ENCODE assay signal across 11 cellular contexts in the genomic region with DNA sequence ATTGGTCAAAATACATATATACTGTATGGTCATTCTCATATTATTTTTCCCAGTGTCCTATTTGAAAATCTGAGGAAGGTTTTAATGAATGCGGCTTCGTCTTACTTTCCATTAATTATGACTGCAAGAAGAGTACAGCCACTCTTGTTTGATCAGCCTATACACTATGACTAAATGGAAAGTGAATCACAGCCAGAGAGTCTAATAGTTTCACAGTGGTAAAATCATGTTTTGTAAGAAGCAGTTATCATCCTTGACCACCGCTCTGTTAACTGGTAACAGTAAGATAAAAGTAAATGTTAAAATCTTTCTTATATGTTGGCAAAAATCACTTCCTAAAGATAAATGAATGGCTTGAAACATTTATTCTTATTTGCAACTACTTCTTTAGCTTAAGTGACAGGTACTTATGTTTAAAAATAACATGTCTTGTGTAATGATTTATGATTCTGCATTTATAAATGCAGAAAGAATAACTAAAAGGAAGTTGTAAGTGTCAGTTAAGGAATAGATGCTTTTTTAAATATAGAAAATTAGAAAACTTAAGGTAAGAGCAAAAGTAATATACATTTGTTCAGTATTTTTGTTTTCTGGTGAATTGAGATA. TPM values are rescaled to one million over a fixed set of nuclear protein-coding genes. Genes with fewer than 3 reads are reported as not detected.
A peak's percentile ranks its signal among the peaks of the same experiment; 100 is the strongest.
DNase-seq lines count a peak whose midpoint lies in the region; ATAC-seq and TF ChIP-seq lines count a peak whose summit lies in the region.
"Had no signal": no experiment of that assay in that cellular context is flagged by ENCODE, and none has a peak within 500 bp of the region (broad histone marks: within the 10 kb centered on the region; RNA-seq: fewer than 3 reads in every experiment).

No MANE protein-coding gene starts in this region.

- peak overlapping the region; percentile 53 to 88; a peak in 3 of 4 replicates for H3K27ac ChIP-seq in SK-N-SH (ENCODE audit: low read depth in 2 of 2, low read length in 1 of 2)
- H3K27ac ChIP-seq: parathyroid adenoma had no signal

- H3K4me2 ChIP-seq in SK-N-SH: peak overlapping the region; percentile 36

- peaks cover 0 to 55% of the 10 kb centered on the region in 2 experiments; a peak in 2 of 4 replicates for H3K4me1 ChIP-seq in SK-N-SH (ENCODE audit: control insufficient read depth in 1 of 2, insufficient read depth in 2 of 2, low read depth in 1 of 2, low read length in 1 of 2)

- CTCF ChIA-PET in SK-N-SH (lab: Yijun Ruan, JAX): interaction anchor here (1.1 kb wide), 1 partner anchor 10 kb away, joined by 3 read pairs; no protein-coding TSS in a partner anchor

- WGBS in SK-N-SH (ENCODE audit: low lambda C conversion rate): 24% methylated on average over 3 of the region's 3 CpGs

- no peaks in the 10 kb centered on the region for H3K36me3 ChIP-seq in SK-N-SH (replicated peaks in 1 of 2; ENCODE audit: control insufficient read depth in 1 of 2, insufficient read depth in 2 of 2, low read length in 1 of 2)

- peaks cover 16 to 44% (median 29%) of the 10 kb centered on the region in 4 donors for H3K4me1 Mint-ChIP-seq in naive thymus-derived CD8-positive, alpha-beta T cell
- peaks cover 22% of the 10 kb centered on the region for H3K4me1 Mint-ChIP-seq in endothelial cell (ENCODE audit: unreplicated experiment)

- DNase-seq in SK-N-SH: no peak
- DNase-seq in myocyte (ENCODE audit: low read depth): peak; percentile 51
- DNase-seq in anterior cingulate cortex (lab: John Stamatoyannopoulos, UW): no peak
- no peak for DNase-seq in central memory CD4-positive, alpha-beta T cell
- no peak for DNase-seq in naive thymus-derived CD8-positive, alpha-beta T cell
- DNase-seq in endothelial cell (ENCODE audit: low spot score): no peak
- DNase-seq: activated CD4-positive, alpha-beta T cell treated with anti-CD3 and anti-CD28 coated beads for 1 hour; NCI-H187 treated with DMSO at 0.1 percent for 48 hours had no signal

- TF ChIP-seq CTCF in SK-N-SH (IDR thresholded peaks at IDR 0.05) (no peak), endothelial cell (IDR thresholded peaks at IDR 0.05; ENCODE audit: unreplicated experiment) (no peak)

- no peaks in the 10 kb centered on the region for H3K36me3 Mint-ChIP-seq in naive thymus-derived CD8-positive, alpha-beta T cell
- H3K36me3 Mint-ChIP-seq in endothelial cell (ENCODE audit: low read depth, unreplicated experiment): peaks cover 6% of the 10 kb centered on the region

- TF ChIP-seq EP300 in SK-N-SH (IDR thresholded peaks at IDR 0.05; ENCODE audit: borderline replicate concordance in 1 of 2, low read depth in 1 of 2, low read length in 1 of 2): no peak

- no peaks in the 10 kb centered on the region for H3K27me3 Mint-ChIP-seq in naive thymus-derived CD8-positive, alpha-beta T cell
- no peaks in the 10 kb centered on the region for H3K27me3 Mint-ChIP-seq in endothelial cell (ENCODE audit: unreplicated experiment)

- peaks cover 31% of the 10 kb centered on the region for H3F3A ChIP-seq in SK-N-SH (replicated peaks; ENCODE audit: insufficient read depth)

- POLR2A ChIA-PET in SK-N-SH (lab: Yijun Ruan, JAX): no interaction called here
- POLR2A ChIA-PET in naive thymus-derived CD8-positive, alpha-beta T cell (lab: Charles Lee): no interaction called here

- no peaks in the 10 kb centered on the region for H3K27me3 ChIP-seq in SK-N-SH (ENCODE audit: insufficient read depth)

- TF ChIP-seq RAD21 in SK-N-SH (IDR thresholded peaks at IDR 0.05; ENCODE audit: low read length): no peak

- H2AFZ ChIP-seq in SK-N-SH (ENCODE audit: low read depth): no peak overlapping the region
- H2AFZ ChIP-seq: parathyroid adenoma had no signal

- H3K9me3 ChIP-seq in SK-N-SH: no peaks in the 10 kb centered on the region

- ATAC-seq in GM18868 (IDR thresholded peaks at IDR 0.05; ENCODE audit: unreplicated experiment): peak; percentile 63
- peak; percentile 60 for ATAC-seq in HG02759 (IDR thresholded peaks at IDR 0.05; ENCODE audit: unreplicated experiment)
- no peak for ATAC-seq in naive thymus-derived CD8-positive, alpha-beta T cell

- H3K4me3 ChIP-seq in SK-N-SH (ENCODE audit: low read depth in 2 of 2, low read length in 1 of 2): peak overlapping the region in 1 of 2 experiments; percentile 35; a peak in 1 of 4 replicates

- H3K4me3 Mint-ChIP-seq in naive thymus-derived CD8-positive, alpha-beta T cell: no peak overlapping the region
- H3K4me3 Mint-ChIP-seq in endothelial cell (ENCODE audit: unreplicated experiment): no peak overlapping the region

- no peak overlapping the region for H3K27ac Mint-ChIP-seq in naive thymus-derived CD8-positive, alpha-beta T cell
- no peak overlapping the region for H3K27ac Mint-ChIP-seq in endothelial cell (ENCODE audit: unreplicated experiment)

- no peaks in the 10 kb centered on the region for H4K20me1 ChIP-seq in SK-N-SH (ENCODE audit: insufficient read depth)

- H3K79me2 ChIP-seq in SK-N-SH (ENCODE audit: insufficient read depth): peaks cover 61% of the 10 kb centered on the region

- H3K9me3 Mint-ChIP-seq in naive thymus-derived CD8-positive, alpha-beta T cell: no peaks in the 10 kb centered on the region
- H3K9me3 Mint-ChIP-seq in endothelial cell (ENCODE audit: unreplicated experiment): no peaks in the 10 kb centered on the region

- H3K9me2 ChIP-seq in SK-N-SH: no peaks in the 10 kb centered on the region

- peak overlapping the region; percentile 52; the same call in 1 of the 2 replicates for H3K9ac ChIP-seq in SK-N-SH
- H3K9ac ChIP-seq: parathyroid adenoma had no signal

TF ChIP-seq in SK-N-SH, 30 proteins besides CTCF, POLR2A, EP300 and RAD21:
- peak; percentile 14; the same call in 1 of the 2 replicates for TF ChIP-seq TCF12 (IDR thresholded peaks at IDR 0.05)
- no peak for TF ChIP-seq RCOR1 (IDR thresholded peaks at IDR 0.05; ENCODE audit: low read length)
- peak; percentile 32; the same call in 1 of the 2 replicates for TF ChIP-seq JUND (IDR thresholded peaks at IDR 0.05)
- TF ChIP-seq FOSL2 (IDR thresholded peaks at IDR 0.05; ENCODE audit: borderline replicate concordance, low read depth): peak; percentile 30; the same call in 1 of the 2 replicates
TF ChIP-seq in SK-N-SH: peak in this region for 3.

RNA-seq across cellular contexts. Expression of a gene that starts 13.3 kb away (rescaled TPM):
- polyA plus RNA-seq in SK-N-SH (2012; rRNA removed): 14.8 and 20.0 TPM in 2 replicates
- polyA plus RNA-seq in SK-N-SH (2012; cell fraction: cytosol; rRNA removed): 22.1 and 24.6 TPM in 2 replicates
- polyA plus RNA-seq in SK-N-SH (2012; cell fraction: nucleus; rRNA removed): 9.7 and 28.0 TPM in 2 replicates
- total RNA-seq in myocyte (71.6 and 84.1 TPM in 2 replicates), endothelial cell (ENCODE audit: unreplicated experiment) (80.9 TPM)
- 21.4 TPM for polyA plus RNA-seq in myocyte (2012)
- 10 to 100 TPM; 17.5 to 18.7 TPM for total RNA-seq in naive thymus-derived CD8-positive, alpha-beta T cell
- 1 to 10 TPM; 5.6 to 8.6 (median 6.8) TPM for polyA plus RNA-seq in naive thymus-derived CD8-positive, alpha-beta T cell

Comparison
In these comparisons a context has a peak if more than half of its experiments do, and no peak if none do; other contexts are left out.
1. ATAC-seq: peak in GM18868 (single experiment) and HG02759 (single experiment); none in naive thymus-derived CD8-positive, alpha-beta T cell (0 of 2).